In the genomic region with DNA sequence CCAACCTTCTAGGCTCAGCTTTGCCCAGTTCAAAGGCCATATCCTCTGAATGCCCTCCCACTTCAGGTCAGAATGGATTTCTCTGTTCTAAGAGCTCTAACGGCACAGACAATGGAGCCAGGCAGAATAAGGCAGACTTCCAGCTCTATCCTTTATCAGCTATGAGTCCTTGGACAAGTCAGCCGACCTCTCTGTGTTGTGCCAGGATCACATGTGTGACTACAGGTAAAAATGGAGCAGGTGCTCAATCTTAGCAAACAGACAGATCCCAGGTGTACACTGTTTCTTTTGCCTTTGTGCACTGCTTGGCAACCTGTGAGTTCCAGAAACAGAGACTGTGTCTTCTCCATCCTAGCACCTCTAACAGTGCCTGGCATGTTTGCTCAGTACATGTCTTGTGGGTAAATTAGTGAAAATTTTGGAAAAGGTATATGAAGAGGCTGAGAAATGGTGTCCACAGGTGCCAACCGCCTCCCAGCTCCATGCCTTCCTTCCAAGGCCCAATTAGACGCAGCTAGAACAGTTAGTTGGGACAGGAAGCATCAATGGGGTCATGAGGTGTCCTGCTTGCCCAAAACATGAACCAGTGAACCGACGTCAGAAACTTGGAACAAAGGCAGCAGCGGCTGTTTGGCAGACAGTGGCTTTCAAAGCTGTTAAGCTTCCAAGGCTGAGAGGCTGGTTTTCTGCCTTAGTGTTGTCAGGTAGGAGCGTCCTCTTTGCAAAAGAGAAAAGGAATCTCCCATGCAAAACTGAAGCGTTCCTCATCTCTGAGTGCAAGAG, we compare ENCODE assay signal across 1 cellular context.
TF ChIP-seq lines count a peak whose summit lies in the region.

No MANE protein-coding gene starts in this region.

TF ChIP-seq in GM12878, 131 proteins besides CTCF, POLR2A, EP300 and RAD21:
- TF ChIP-seq HDAC6 (IDR thresholded peaks at IDR 0.05; ENCODE audit: unreplicated experiment) (no peak), MYC (IDR thresholded peaks at IDR 0.05; ENCODE audit: insufficient read depth, insufficient read length, insufficient replicate concordance, low read length, severe bottlenecking) (no peak), MTA3 (IDR thresholded peaks at IDR 0.05; ENCODE audit: borderline replicate concordance, low read length) (no peak), SMC3 (IDR thresholded peaks at IDR 0.05; ENCODE audit: borderline replicate concordance, low read length) (no peak), RAD51 (IDR thresholded peaks at IDR 0.05) (no peak), CHD4 (IDR thresholded peaks at IDR 0.05) (no peak), RELA (IDR thresholded peaks at IDR 0.05; ENCODE audit: borderline replicate concordance, partially characterized antibody) (no peak), FOXM1 (IDR thresholded peaks at IDR 0.05; ENCODE audit: low read depth, low read length) (no peak), NFXL1 (IDR thresholded peaks at IDR 0.05; ENCODE audit: borderline replicate concordance) (no peak), ZNF217 (IDR thresholded peaks at IDR 0.05) (no peak), EGR1 (IDR thresholded peaks at IDR 0.05; ENCODE audit: borderline replicate concordance in 1 of 2, low read depth in 2 of 2, low read length in 2 of 2) (no peak), ZNF384 (IDR thresholded peaks at IDR 0.05; ENCODE audit: borderline replicate concordance, low read depth, low read length) (no peak)
- TF ChIP-seq, protein P1, sequence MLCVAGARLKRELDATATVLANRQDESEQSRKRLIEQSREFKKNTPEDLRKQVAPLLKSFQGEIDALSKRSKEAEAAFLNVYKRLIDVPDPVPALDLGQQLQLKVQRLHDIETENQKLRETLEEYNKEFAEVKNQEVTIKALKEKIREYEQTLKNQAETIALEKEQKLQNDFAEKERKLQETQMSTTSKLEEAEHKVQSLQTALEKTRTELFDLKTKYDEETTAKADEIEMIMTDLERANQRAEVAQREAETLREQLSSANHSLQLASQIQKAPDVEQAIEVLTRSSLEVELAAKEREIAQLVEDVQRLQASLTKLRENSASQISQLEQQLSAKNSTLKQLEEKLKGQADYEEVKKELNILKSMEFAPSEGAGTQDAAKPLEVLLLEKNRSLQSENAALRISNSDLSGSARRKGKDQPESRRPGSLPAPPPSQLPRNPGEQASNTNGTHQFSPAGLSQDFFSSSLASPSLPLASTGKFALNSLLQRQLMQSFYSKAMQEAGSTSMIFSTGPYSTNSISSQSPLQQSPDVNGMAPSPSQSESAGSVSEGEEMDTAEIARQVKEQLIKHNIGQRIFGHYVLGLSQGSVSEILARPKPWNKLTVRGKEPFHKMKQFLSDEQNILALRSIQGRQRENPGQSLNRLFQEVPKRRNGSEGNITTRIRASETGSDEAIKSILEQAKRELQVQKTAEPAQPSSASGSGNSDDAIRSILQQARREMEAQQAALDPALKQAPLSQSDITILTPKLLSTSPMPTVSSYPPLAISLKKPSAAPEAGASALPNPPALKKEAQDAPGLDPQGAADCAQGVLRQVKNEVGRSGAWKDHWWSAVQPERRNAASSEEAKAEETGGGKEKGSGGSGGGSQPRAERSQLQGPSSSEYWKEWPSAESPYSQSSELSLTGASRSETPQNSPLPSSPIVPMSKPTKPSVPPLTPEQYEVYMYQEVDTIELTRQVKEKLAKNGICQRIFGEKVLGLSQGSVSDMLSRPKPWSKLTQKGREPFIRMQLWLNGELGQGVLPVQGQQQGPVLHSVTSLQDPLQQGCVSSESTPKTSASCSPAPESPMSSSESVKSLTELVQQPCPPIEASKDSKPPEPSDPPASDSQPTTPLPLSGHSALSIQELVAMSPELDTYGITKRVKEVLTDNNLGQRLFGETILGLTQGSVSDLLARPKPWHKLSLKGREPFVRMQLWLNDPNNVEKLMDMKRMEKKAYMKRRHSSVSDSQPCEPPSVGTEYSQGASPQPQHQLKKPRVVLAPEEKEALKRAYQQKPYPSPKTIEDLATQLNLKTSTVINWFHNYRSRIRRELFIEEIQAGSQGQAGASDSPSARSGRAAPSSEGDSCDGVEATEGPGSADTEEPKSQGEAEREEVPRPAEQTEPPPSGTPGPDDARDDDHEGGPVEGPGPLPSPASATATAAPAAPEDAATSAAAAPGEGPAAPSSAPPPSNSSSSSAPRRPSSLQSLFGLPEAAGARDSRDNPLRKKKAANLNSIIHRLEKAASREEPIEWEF (IDR thresholded peaks at IDR 0.05; ENCODE audit: insufficient replicate concordance, low read depth, low read length) = no peak
- TF ChIP-seq, protein P2, sequence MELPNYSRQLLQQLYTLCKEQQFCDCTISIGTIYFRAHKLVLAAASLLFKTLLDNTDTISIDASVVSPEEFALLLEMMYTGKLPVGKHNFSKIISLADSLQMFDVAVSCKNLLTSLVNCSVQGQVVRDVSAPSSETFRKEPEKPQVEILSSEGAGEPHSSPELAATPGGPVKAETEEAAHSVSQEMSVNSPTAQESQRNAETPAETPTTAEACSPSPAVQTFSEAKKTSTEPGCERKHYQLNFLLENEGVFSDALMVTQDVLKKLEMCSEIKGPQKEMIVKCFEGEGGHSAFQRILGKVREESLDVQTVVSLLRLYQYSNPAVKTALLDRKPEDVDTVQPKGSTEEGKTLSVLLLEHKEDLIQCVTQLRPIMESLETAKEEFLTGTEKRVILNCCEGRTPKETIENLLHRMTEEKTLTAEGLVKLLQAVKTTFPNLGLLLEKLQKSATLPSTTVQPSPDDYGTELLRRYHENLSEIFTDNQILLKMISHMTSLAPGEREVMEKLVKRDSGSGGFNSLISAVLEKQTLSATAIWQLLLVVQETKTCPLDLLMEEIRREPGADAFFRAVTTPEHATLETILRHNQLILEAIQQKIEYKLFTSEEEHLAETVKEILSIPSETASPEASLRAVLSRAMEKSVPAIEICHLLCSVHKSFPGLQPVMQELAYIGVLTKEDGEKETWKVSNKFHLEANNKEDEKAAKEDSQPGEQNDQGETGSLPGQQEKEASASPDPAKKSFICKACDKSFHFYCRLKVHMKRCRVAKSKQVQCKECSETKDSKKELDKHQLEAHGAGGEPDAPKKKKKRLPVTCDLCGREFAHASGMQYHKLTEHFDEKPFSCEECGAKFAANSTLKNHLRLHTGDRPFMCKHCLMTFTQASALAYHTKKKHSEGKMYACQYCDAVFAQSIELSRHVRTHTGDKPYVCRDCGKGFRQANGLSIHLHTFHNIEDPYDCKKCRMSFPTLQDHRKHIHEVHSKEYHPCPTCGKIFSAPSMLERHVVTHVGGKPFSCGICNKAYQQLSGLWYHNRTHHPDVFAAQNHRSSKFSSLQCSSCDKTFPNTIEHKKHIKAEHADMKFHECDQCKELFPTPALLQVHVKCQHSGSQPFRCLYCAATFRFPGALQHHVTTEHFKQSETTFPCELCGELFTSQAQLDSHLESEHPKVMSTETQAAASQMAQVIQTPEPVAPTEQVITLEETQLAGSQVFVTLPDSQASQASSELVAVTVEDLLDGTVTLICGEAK (IDR thresholded peaks at IDR 0.05; ENCODE audit: borderline replicate concordance) = no peak
- TF ChIP-seq, protein P3, sequence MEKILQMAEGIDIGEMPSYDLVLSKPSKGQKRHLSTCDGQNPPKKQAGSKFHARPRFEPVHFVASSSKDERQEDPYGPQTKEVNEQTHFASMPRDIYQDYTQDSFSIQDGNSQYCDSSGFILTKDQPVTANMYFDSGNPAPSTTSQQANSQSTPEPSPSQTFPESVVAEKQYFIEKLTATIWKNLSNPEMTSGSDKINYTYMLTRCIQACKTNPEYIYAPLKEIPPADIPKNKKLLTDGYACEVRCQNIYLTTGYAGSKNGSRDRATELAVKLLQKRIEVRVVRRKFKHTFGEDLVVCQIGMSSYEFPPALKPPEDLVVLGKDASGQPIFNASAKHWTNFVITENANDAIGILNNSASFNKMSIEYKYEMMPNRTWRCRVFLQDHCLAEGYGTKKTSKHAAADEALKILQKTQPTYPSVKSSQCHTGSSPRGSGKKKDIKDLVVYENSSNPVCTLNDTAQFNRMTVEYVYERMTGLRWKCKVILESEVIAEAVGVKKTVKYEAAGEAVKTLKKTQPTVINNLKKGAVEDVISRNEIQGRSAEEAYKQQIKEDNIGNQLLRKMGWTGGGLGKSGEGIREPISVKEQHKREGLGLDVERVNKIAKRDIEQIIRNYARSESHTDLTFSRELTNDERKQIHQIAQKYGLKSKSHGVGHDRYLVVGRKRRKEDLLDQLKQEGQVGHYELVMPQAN (conservative IDR thresholded peaks at IDR 0.05) = no peak
- TF ChIP-seq, protein P4, sequence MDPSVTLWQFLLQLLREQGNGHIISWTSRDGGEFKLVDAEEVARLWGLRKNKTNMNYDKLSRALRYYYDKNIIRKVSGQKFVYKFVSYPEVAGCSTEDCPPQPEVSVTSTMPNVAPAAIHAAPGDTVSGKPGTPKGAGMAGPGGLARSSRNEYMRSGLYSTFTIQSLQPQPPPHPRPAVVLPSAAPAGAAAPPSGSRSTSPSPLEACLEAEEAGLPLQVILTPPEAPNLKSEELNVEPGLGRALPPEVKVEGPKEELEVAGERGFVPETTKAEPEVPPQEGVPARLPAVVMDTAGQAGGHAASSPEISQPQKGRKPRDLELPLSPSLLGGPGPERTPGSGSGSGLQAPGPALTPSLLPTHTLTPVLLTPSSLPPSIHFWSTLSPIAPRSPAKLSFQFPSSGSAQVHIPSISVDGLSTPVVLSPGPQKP (IDR thresholded peaks at IDR 0.05; ENCODE audit: low read depth, low read length) = no peak
- TF ChIP-seq, protein P5, sequence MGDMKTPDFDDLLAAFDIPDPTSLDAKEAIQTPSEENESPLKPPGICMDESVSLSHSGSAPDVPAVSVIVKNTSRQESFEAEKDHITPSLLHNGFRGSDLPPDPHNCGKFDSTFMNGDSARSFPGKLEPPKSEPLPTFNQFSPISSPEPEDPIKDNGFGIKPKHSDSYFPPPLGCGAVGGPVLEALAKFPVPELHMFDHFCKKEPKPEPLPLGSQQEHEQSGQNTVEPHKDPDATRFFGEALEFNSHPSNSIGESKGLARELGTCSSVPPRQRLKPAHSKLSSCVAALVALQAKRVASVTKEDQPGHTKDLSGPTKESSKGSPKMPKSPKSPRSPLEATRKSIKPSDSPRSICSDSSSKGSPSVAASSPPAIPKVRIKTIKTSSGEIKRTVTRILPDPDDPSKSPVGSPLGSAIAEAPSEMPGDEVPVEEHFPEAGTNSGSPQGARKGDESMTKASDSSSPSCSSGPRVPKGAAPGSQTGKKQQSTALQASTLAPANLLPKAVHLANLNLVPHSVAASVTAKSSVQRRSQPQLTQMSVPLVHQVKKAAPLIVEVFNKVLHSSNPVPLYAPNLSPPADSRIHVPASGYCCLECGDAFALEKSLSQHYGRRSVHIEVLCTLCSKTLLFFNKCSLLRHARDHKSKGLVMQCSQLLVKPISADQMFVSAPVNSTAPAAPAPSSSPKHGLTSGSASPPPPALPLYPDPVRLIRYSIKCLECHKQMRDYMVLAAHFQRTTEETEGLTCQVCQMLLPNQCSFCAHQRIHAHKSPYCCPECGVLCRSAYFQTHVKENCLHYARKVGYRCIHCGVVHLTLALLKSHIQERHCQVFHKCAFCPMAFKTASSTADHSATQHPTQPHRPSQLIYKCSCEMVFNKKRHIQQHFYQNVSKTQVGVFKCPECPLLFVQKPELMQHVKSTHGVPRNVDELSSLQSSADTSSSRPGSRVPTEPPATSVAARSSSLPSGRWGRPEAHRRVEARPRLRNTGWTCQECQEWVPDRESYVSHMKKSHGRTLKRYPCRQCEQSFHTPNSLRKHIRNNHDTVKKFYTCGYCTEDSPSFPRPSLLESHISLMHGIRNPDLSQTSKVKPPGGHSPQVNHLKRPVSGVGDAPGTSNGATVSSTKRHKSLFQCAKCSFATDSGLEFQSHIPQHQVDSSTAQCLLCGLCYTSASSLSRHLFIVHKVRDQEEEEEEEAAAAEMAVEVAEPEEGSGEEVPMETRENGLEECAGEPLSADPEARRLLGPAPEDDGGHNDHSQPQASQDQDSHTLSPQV (IDR thresholded peaks at IDR 0.05) = no peak
- TF ChIP-seq, protein P6, sequence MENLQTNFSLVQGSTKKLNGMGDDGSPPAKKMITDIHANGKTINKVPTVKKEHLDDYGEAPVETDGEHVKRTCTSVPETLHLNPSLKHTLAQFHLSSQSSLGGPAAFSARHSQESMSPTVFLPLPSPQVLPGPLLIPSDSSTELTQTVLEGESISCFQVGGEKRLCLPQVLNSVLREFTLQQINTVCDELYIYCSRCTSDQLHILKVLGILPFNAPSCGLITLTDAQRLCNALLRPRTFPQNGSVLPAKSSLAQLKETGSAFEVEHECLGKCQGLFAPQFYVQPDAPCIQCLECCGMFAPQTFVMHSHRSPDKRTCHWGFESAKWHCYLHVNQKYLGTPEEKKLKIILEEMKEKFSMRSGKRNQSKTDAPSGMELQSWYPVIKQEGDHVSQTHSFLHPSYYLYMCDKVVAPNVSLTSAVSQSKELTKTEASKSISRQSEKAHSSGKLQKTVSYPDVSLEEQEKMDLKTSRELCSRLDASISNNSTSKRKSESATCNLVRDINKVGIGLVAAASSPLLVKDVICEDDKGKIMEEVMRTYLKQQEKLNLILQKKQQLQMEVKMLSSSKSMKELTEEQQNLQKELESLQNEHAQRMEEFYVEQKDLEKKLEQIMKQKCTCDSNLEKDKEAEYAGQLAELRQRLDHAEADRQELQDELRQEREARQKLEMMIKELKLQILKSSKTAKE (IDR thresholded peaks at IDR 0.05; ENCODE audit: low read depth, poor library complexity, severe bottlenecking) = no peak
- TF ChIP-seq, protein P7, sequence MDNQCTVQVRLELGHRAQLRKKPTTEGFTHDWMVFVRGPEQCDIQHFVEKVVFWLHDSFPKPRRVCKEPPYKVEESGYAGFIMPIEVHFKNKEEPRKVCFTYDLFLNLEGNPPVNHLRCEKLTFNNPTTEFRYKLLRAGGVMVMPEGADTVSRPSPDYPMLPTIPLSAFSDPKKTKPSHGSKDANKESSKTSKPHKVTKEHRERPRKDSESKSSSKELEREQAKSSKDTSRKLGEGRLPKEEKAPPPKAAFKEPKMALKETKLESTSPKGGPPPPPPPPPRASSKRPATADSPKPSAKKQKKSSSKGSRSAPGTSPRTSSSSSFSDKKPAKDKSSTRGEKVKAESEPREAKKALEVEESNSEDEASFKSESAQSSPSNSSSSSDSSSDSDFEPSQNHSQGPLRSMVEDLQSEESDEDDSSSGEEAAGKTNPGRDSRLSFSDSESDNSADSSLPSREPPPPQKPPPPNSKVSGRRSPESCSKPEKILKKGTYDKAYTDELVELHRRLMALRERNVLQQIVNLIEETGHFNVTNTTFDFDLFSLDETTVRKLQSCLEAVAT (IDR thresholded peaks at IDR 0.05) = no peak
